Comparison of ENCODE assay signal across 26 cellular contexts in genomic region chr2:3196716-3197115, GRCh38.
"Had no signal": no experiment of that assay in that cellular context is flagged by ENCODE, and none has a peak within 500 bp of the region (broad histone marks: within the 10 kb centered on the region; RNA-seq: fewer than 3 reads in every experiment).

No MANE protein-coding gene starts in this region.

- DNase-seq: activated CD4-positive, alpha-beta T cell treated with anti-CD3 and anti-CD28 coated beads for 36 hours; activated CD4-positive, CD25-positive, alpha-beta regulatory T cell; activated CD8-positive, alpha-beta memory T cell treated with anti-CD3 and anti-CD28 coated beads, Interleukin-2, amount 10 ng/mL, durations not matched to agents 7 days and 5 days; activated CD8-positive, alpha-beta T cell treated with anti-CD3 and anti-CD28 coated beads, Interleukin-2, amount 10 ng/mL, durations not matched to agents 7 days and 5 days; activated effector memory CD4-positive, alpha-beta T cell treated with Interleukin-2 at 50 U/mL for 16 hours; activated naive CD4-positive, alpha-beta T cell treated with Interleukin-2 at 50 U/mL for 16 hours; activated T-cell treated with anti-CD3 and anti-CD28 coated beads for 4 hours; activated T-cell treated with anti-CD3 and anti-CD28 coated beads, Interleukin-2, amount 50 U/mL, for 72 hours; body of pancreas; central memory CD4-positive, alpha-beta T cell; effector CD8-positive, alpha-beta T cell; esophagus squamous epithelium; foreskin melanocyte; heart right ventricle; naive thymus-derived CD4-positive, alpha-beta T cell; stimulated activated CD4-positive, alpha-beta T cell treated with anti-CD3 and anti-CD28 coated beads, Interleukin-12 subunit alpha, Interleukin-12 subunit beta, amount 100 ng/mL, for 4 hours; stimulated activated CD4-positive, alpha-beta T cell treated with anti-CD3 and anti-CD28 coated beads, Interleukin-4, amount 100 ng/mL, for 1 hour; stimulated activated naive CD8-positive, alpha-beta T cell treated with anti-CD3 and anti-CD28 coated beads, Interleukin-15, amount 100 ng/mL, for 72 hours; substantia nigra; T-cell; thyroid gland; upper lobe of right lung had no signal

- FAIRE-seq: endometrium had no signal

- H3K27me3 ChIP-seq: body of pancreas, esophagus squamous epithelium, heart right ventricle, thyroid gland, upper lobe of right lung had no signal

- H3K27ac ChIP-seq: body of pancreas, epithelial cell of prostate, esophagus squamous epithelium, heart right ventricle, thyroid gland, upper lobe of right lung had no signal

- H3K4me1 ChIP-seq: body of pancreas, esophagus squamous epithelium, upper lobe of right lung had no signal

- H3K4me3 ChIP-seq: body of pancreas, esophagus squamous epithelium, heart right ventricle, thyroid gland, upper lobe of right lung had no signal

- H3K9me3 ChIP-seq: body of pancreas, esophagus squamous epithelium, heart right ventricle, thyroid gland, upper lobe of right lung had no signal

- ATAC-seq: activated CD4-positive, alpha-beta T cell treated with anti-CD3 and anti-CD28 coated beads for 36 hours; activated CD8-positive, alpha-beta memory T cell treated with anti-CD3 and anti-CD28 coated beads, Interleukin-2, amount 10 ng/mL, durations not matched to agents 7 days and 5 days; activated CD8-positive, alpha-beta T cell treated with anti-CD3 and anti-CD28 coated beads, Interleukin-2, amount 10 ng/mL, durations not matched to agents 7 days and 5 days; activated T-cell treated with anti-CD3 and anti-CD28 coated beads, Interleukin-2, amount 50 U/mL, for 72 hours; body of pancreas; heart right ventricle; naive thymus-derived CD4-positive, alpha-beta T cell; right cardiac atrium; stimulated activated effector memory CD8-positive, alpha-beta T cell treated with anti-CD3 and anti-CD28 coated beads, Interleukin-12 subunit alpha, Interleukin-12 subunit beta, amount 100 ng/mL, for 72 hours; stimulated activated naive CD8-positive, alpha-beta T cell treated with anti-CD3 and anti-CD28 coated beads, Interleukin-15, amount 100 ng/mL, for 72 hours; T-cell had no signal
